ENCODE assay signal across 1 cellular context in the genomic region with DNA sequence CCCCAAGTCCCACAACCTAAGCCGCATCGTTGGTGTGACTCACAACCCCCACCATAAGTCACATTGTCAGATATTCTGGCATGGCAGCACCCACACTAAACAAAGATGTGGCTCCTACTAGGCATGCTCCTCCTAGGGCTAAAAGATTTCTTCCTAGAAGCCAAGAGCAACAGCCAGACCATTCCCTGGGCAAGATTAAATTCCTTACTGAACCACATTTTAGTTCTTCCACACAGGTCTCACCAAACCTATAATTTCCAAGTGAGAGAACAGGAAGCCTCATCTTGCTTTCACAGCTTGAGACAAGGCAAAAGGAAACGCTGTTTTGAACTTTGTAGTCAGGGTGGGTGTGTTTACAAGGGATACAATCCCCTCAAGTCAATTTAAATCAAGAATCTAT.
TF ChIP-seq lines count a peak whose summit lies in the region.

No MANE protein-coding gene starts in this region.

TF ChIP-seq in H1, 55 proteins besides CTCF, POLR2A, EP300 and RAD21 (continued from another document):
- TF ChIP-seq, protein P1, sequence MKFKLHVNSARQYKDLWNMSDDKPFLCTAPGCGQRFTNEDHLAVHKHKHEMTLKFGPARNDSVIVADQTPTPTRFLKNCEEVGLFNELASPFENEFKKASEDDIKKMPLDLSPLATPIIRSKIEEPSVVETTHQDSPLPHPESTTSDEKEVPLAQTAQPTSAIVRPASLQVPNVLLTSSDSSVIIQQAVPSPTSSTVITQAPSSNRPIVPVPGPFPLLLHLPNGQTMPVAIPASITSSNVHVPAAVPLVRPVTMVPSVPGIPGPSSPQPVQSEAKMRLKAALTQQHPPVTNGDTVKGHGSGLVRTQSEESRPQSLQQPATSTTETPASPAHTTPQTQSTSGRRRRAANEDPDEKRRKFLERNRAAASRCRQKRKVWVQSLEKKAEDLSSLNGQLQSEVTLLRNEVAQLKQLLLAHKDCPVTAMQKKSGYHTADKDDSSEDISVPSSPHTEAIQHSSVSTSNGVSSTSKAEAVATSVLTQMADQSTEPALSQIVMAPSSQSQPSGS (IDR thresholded peaks at IDR 0.05; ENCODE audit: low read length): no peak
- no peak for TF ChIP-seq CBX8 (IDR thresholded peaks at IDR 0.05; ENCODE audit: borderline replicate concordance, low read depth, low read length)
- TF ChIP-seq YY1 (IDR thresholded peaks at IDR 0.05; ENCODE audit: low read depth, low read length): no peak
- no peak for TF ChIP-seq BCL11A (IDR thresholded peaks at IDR 0.05; ENCODE audit: low read depth in 2 of 2, low read length in 2 of 2)
